ENCODE assay signal across 8 cellular contexts in the genomic region with DNA sequence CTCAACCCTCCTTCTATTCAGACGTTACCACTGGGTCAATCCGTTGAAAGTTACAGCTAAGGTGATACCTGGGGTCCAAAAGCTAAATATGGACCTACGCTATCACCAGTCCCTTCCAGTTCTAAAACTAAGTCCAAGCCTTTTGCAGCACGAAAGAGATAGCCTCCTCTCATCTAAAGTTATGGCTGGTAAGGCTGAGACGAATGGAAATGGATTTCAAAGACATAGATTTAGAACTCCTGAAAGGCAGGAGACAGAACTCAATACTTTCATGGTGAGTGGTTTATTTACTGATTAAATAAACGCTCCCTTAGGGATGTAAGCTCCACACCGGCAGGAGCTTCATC. TPM values are rescaled to one million over a fixed set of nuclear protein-coding genes. Genes with fewer than 3 reads are reported as not detected.
DNase-seq lines count a peak whose midpoint lies in the region; ATAC-seq and TF ChIP-seq lines count a peak whose summit lies in the region.

No MANE protein-coding gene starts in this region.

- H4K20me1 ChIP-seq in OCI-LY3 (ENCODE audit: insufficient read depth, low read length) = peaks cover 31% of the 10 kb centered on the region

- H3K4me1 ChIP-seq in CD8-positive, alpha-beta memory T cell (ENCODE audit: insufficient read depth, low read length) = peaks cover 52% of the 10 kb centered on the region
- peaks cover 64% of the 10 kb centered on the region for H3K4me1 ChIP-seq in OCI-LY3 (ENCODE audit: low read length)
- H3K4me1 ChIP-seq in ovary (ENCODE audit: insufficient read depth) = peaks cover 8% of the 10 kb centered on the region

- H3K9ac ChIP-seq in OCI-LY3 (ENCODE audit: low read length) = peak overlapping the region; percentile 98

- intact Hi-C loops in ovary (cut with DNase I) = loop anchor here in 2 of 4 donors (5.0 to 10.0 kb wide), 2 partner anchors 74 to 963 kb away; partner anchors contain the start of genes PLPP6 (in 1 of the 2) and SPATA6L (in 1 of the 2)

- peak overlapping the region; percentile 96 for H3K4me2 ChIP-seq in OCI-LY3 (ENCODE audit: low read length)

- POLR2A ChIA-PET in CD8-positive, alpha-beta memory T cell (lab: Charles Lee) = interaction anchor here (0.6 to 1.5 kb wide), 12 partner anchors 42 to 1130 kb away, joined by 3 to 10 read pairs (median 4); partner anchors contain the start of genes CD274, ERMP1, JAK2 and KDM4C

- TF ChIP-seq CTCF in OCI-LY3 (IDR thresholded peaks at IDR 0.05; ENCODE audit: low read depth, low read length) (no peak), endothelial cell (IDR thresholded peaks at IDR 0.05; ENCODE audit: unreplicated experiment) (no peak), ovary (IDR thresholded peaks at IDR 0.05) (no peak)

- peak overlapping the region; percentile 87 to 98 (median 92) for H3K4me3 Mint-ChIP-seq in CD8-positive, alpha-beta memory T cell
- H3K4me3 Mint-ChIP-seq in endothelial cell (ENCODE audit: unreplicated experiment) = peak overlapping the region; percentile 94

- no peak for TF ChIP-seq EP300 in ovary (IDR thresholded peaks at IDR 0.05)

- CTCF ChIA-PET in CD8-positive, alpha-beta memory T cell (lab: Charles Lee) = interaction anchor here (0.9 to 2.8 kb wide), 11 partner anchors 28 to 868 kb away, joined by 3 to 17 read pairs (median 4); partner anchors contain the start of genes CD274, ERMP1, JAK2 and PLGRKT

- H3K9me3 ChIP-seq in CD8-positive, alpha-beta memory T cell (ENCODE audit: low read length) = no peaks in the 10 kb centered on the region
- H3K9me3 ChIP-seq in OCI-LY3 (ENCODE audit: insufficient read depth, low read length) (no peaks in the 10 kb centered on the region; the same call in 1 of the 2 replicates), ovary (no peaks in the 10 kb centered on the region)

- no peak overlapping the region for H2AFZ ChIP-seq in OCI-LY3 (ENCODE audit: low read depth, low read length)

- no peaks in the 10 kb centered on the region for H3K27me3 Mint-ChIP-seq in CD8-positive, alpha-beta memory T cell
- H3K27me3 Mint-ChIP-seq in endothelial cell (ENCODE audit: unreplicated experiment) = peaks cover 2% of the 10 kb centered on the region

- 2 to 4% (median 3%) methylated on average over 7 of the region's 7 CpGs for WGBS in ovary, 3 donors

- peaks cover 86% of the 10 kb centered on the region for H3K79me2 ChIP-seq in OCI-LY3 (ENCODE audit: low read length)

- DNase-seq in CD8-positive, alpha-beta memory T cell = no peak
- DNase-seq in endothelial cell (ENCODE audit: low spot score) (no peak), ovary (no peak), germinal center (ENCODE audit: low spot score) (no peak)

- no peaks in the 10 kb centered on the region for H3K9me3 Mint-ChIP-seq in CD8-positive, alpha-beta memory T cell
- H3K9me3 Mint-ChIP-seq in endothelial cell (ENCODE audit: unreplicated experiment) = no peaks in the 10 kb centered on the region

- no peaks in the 10 kb centered on the region for H3K27me3 ChIP-seq in CD8-positive, alpha-beta memory T cell (ENCODE audit: insufficient read depth, low read length, poor library complexity, severe bottlenecking)
- H3K27me3 ChIP-seq in OCI-LY3 (ENCODE audit: low read depth, low read length) = no peaks in the 10 kb centered on the region
- no peaks in the 10 kb centered on the region for H3K27me3 ChIP-seq in ovary

- ATAC-seq in HG02840 (IDR thresholded peaks at IDR 0.05; ENCODE audit: low FRiP score, unreplicated experiment) = no peak
- ATAC-seq in GM21526 (IDR thresholded peaks at IDR 0.05; ENCODE audit: low FRiP score, unreplicated experiment) = no peak
- no peak for ATAC-seq in HG03108 (IDR thresholded peaks at IDR 0.05; ENCODE audit: unreplicated experiment)

- peaks cover 0 to 20% (median 2%) of the 10 kb centered on the region in 3 donors for H3K36me3 Mint-ChIP-seq in CD8-positive, alpha-beta memory T cell
- peaks cover 4% of the 10 kb centered on the region for H3K36me3 Mint-ChIP-seq in endothelial cell (ENCODE audit: low read depth, unreplicated experiment)

- H3K27ac Mint-ChIP-seq in CD8-positive, alpha-beta memory T cell = peak overlapping the region; percentile 92 to 99 (median 98)
- H3K27ac Mint-ChIP-seq in endothelial cell (ENCODE audit: unreplicated experiment) = peak overlapping the region; percentile 58

- H3K4me3 ChIP-seq in CD8-positive, alpha-beta memory T cell (ENCODE audit: low read length) = peak overlapping the region; percentile 68
- H3K4me3 ChIP-seq in OCI-LY3 (ENCODE audit: low read length) (peak overlapping the region; percentile 90), ovary (peak overlapping the region; percentile 81)

- peak overlapping the region; percentile 81 for H3K27ac ChIP-seq in CD8-positive, alpha-beta memory T cell (ENCODE audit: low read depth, low read length)
- H3K27ac ChIP-seq in OCI-LY3 (ENCODE audit: low read length) (peak overlapping the region; percentile 95), ovary (peak overlapping the region; percentile 97 to 99)

- no peaks in the 10 kb centered on the region for H3K36me3 ChIP-seq in CD8-positive, alpha-beta memory T cell (ENCODE audit: insufficient read depth, low read length)
- peaks cover 8% of the 10 kb centered on the region for H3K36me3 ChIP-seq in OCI-LY3 (replicated peaks; ENCODE audit: low read depth, low read length)
- H3K36me3 ChIP-seq in ovary = no peaks in the 10 kb centered on the region

- no peak for TF ChIP-seq POLR2A in ovary (IDR thresholded peaks at IDR 0.05)

- peaks cover 47 to 72% (median 60%) of the 10 kb centered on the region in 3 donors for H3K4me1 Mint-ChIP-seq in CD8-positive, alpha-beta memory T cell
- H3K4me1 Mint-ChIP-seq in endothelial cell (ENCODE audit: unreplicated experiment) = peaks cover 15% of the 10 kb centered on the region

RNA-seq across cellular contexts. Expression of gene RIC1, which starts 0.8 kb away (rescaled TPM):
- 10 to 100 TPM; 13.2 to 15.0 TPM for total RNA-seq in CD8-positive, alpha-beta memory T cell
- 6.3 TPM for polyA plus RNA-seq in CD8-positive, alpha-beta memory T cell
- total RNA-seq in endothelial cell (ENCODE audit: unreplicated experiment) (20.4 TPM), ovary (10 to 100 TPM; 16.6 to 35.6 (median 21.9) TPM)
- polyA plus RNA-seq in ovary = 10 to 100 TPM in 1 of 2 donors, 1 to 10 TPM in 1; 6.9 to 13.4 TPM
